Comparison of ENCODE assay signal across 8 cellular contexts in the genomic region with DNA sequence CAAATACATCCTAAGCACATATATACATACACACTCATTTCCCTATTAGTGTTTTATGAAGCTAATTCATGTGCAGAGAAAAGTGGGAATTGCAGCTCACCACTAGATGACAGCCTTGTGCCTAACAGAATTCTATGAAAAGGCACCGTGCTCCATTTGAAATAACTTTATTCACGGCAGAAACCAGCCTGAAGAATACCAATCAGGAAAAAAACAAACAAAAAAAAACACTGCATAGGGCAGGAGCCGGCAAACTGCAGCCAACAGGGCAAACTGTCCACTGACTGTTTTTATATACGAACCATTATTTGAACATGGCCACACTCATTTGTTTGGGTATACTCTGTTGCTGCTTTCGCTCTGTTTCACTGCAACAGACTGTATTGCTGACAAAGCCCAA. TPM values are rescaled to one million over a fixed set of nuclear protein-coding genes. Genes with fewer than 3 reads are reported as not detected.
DNase-seq lines count a peak whose midpoint lies in the region; ATAC-seq and TF ChIP-seq lines count a peak whose summit lies in the region.

No MANE protein-coding gene starts in this region.

- H3K4me3 ChIP-seq in H7 (ENCODE audit: insufficient read depth, low read depth, low read length): no peak overlapping the region
- no peak overlapping the region for H3K4me3 ChIP-seq in fibroblast of mammary gland (ENCODE audit: control insufficient read depth, low read depth, low read length)

- H3K9me3 Mint-ChIP-seq in osteocyte (ENCODE audit: unreplicated experiment) (no peaks in the 10 kb centered on the region), endothelial cell (ENCODE audit: unreplicated experiment) (no peaks in the 10 kb centered on the region)

- H3K4me3 Mint-ChIP-seq in osteocyte (ENCODE audit: unreplicated experiment) (no peak overlapping the region), endothelial cell (ENCODE audit: unreplicated experiment) (no peak overlapping the region)

- DNase-seq in Ammon's horn (ENCODE audit: low spot score) (peak; percentile 82), H7 (peak; percentile 7), RPMI7951 (ENCODE audit: low read depth) (peak; percentile 55), fibroblast of mammary gland (ENCODE audit: low read depth) (peak; percentile 57), osteocyte (ENCODE audit: extremely low spot score, unreplicated experiment) (no peak), endothelial cell (ENCODE audit: low spot score) (no peak)
- DNase-seq in activated CD4-positive, CD25-positive, alpha-beta regulatory T cell treated with anti-CD3 and anti-CD28 coated beads, Interleukin-2, amount 50 U/mL, for 72 hours: no peak

- H3K4me1 Mint-ChIP-seq in osteocyte (ENCODE audit: unreplicated experiment) (peaks cover 21% of the 10 kb centered on the region), endothelial cell (ENCODE audit: unreplicated experiment) (no peaks in the 10 kb centered on the region)

- H3K36me3 Mint-ChIP-seq in osteocyte (ENCODE audit: unreplicated experiment): peaks cover 7% of the 10 kb centered on the region
- no peaks in the 10 kb centered on the region for H3K36me3 Mint-ChIP-seq in endothelial cell (ENCODE audit: low read depth, unreplicated experiment)

- no peaks in the 10 kb centered on the region for H3K27me3 ChIP-seq in H7 (ENCODE audit: control insufficient read depth, insufficient read depth, low read length)

- H3K27me3 Mint-ChIP-seq in osteocyte (ENCODE audit: unreplicated experiment) (no peaks in the 10 kb centered on the region), endothelial cell (ENCODE audit: unreplicated experiment) (no peaks in the 10 kb centered on the region)

- H3K27ac Mint-ChIP-seq in osteocyte (ENCODE audit: unreplicated experiment) (no peak overlapping the region), endothelial cell (ENCODE audit: unreplicated experiment) (no peak overlapping the region)

- H3K36me3 ChIP-seq in H7 (replicated peaks; ENCODE audit: control insufficient read depth, insufficient read depth, low read length): no peaks in the 10 kb centered on the region

- TF ChIP-seq CTCF in fibroblast of mammary gland (conservative IDR thresholded peaks at IDR 0.05; ENCODE audit: control insufficient read depth, insufficient read depth, low read depth, low read length) (peak; percentile 94), osteocyte (IDR thresholded peaks at IDR 0.05) (peak; percentile 83), endothelial cell (IDR thresholded peaks at IDR 0.05; ENCODE audit: unreplicated experiment) (no peak)

- ATAC-seq in GM21515 (IDR thresholded peaks at IDR 0.05; ENCODE audit: unreplicated experiment): no peak

RNA-seq across cellular contexts. Expression of gene ERMP1, which starts 33.6 kb away (rescaled TPM):
- total RNA-seq in H7 (2014; rRNA removed; shearing (Covaris generic)): 12.9 and 18.8 TPM in 2 replicates
- total RNA-seq in RPMI7951 (2014; rRNA removed; shearing (Covaris generic)): 21.7 and 25.2 TPM in 2 replicates
- total RNA-seq in osteocyte: 19.7 and 20.4 TPM in 2 replicates
- total RNA-seq in endothelial cell (ENCODE audit: unreplicated experiment): 13.4 TPM

Comparison
In these comparisons a context has a peak if more than half of its experiments do, and no peak if none do; other contexts are left out.
1. DNase-seq: peak in Ammon's horn (single experiment), H7 (single experiment), RPMI7951 (single experiment) and fibroblast of mammary gland (single experiment); none in osteocyte (single experiment), endothelial cell (single experiment) and activated CD4-positive, CD25-positive, alpha-beta regulatory T cell treated with anti-CD3 and anti-CD28 coated beads, Interleukin-2, amount 50 U/mL, for 72 hours (single experiment).